ENCODE assay signal across 8 cellular contexts in the genomic region with DNA sequence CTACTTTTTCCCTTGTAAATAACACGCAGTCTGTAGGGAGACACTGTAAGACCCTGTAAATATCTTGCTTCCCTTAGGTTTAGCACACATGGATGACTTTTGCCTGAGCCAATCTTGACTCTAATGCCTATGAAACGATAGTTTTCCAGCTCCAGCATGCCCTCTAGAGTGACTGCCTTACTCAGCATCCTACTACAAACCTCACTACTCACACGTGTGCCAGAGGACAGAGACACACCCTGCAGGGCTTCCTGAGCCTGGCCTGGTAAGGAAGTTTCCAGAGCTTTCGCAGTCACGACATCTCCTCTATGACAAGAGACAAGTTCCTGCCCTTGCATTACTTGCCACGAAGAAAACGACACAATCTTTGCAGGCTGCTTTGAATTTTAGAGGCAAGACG.
DNase-seq lines count a peak whose midpoint lies in the region; ATAC-seq and TF ChIP-seq lines count a peak whose summit lies in the region.

No MANE protein-coding gene starts in this region.

- H3K4me1 ChIP-seq in DOHH2 (ENCODE audit: control insufficient read depth, low read length), result no peaks in the 10 kb centered on the region
- no peaks in the 10 kb centered on the region for H3K4me1 ChIP-seq in sigmoid colon
- no peaks in the 10 kb centered on the region for H3K4me1 ChIP-seq in ovary (ENCODE audit: insufficient read depth)

- H3K36me3 ChIP-seq in DOHH2 (ENCODE audit: control insufficient read depth, low read length), result no peaks in the 10 kb centered on the region
- H3K36me3 ChIP-seq in sigmoid colon, result no peaks in the 10 kb centered on the region
- no peaks in the 10 kb centered on the region for H3K36me3 ChIP-seq in ovary

- H3F3A ChIP-seq in DOHH2 (ENCODE audit: control insufficient read depth, insufficient read depth), result no peaks in the 10 kb centered on the region

- H3K27ac ChIP-seq in DOHH2 (ENCODE audit: low read depth, low read length), result no peak overlapping the region
- H3K27ac ChIP-seq in sigmoid colon, result no peak overlapping the region
- H3K27ac ChIP-seq in ovary, result no peak overlapping the region

- H3K27me3 ChIP-seq in DOHH2 (ENCODE audit: control insufficient read depth, low read length) (no peaks in the 10 kb centered on the region), sigmoid colon (no peaks in the 10 kb centered on the region), ovary (no peaks in the 10 kb centered on the region)

- no peaks in the 10 kb centered on the region for H3K79me2 ChIP-seq in DOHH2 (ENCODE audit: control insufficient read depth, low read length)

- peak; percentile 37 for TF ChIP-seq CTCF in DOHH2 (IDR thresholded peaks at IDR 0.05; ENCODE audit: low read depth, low read length, poor library complexity, severe bottlenecking)
- TF ChIP-seq CTCF in epithelial cell of proximal tubule (conservative IDR thresholded peaks at IDR 0.05; ENCODE audit: low read depth, low read length), result peak; percentile 46
- TF ChIP-seq CTCF in sigmoid colon (IDR thresholded peaks at IDR 0.05), result no peak
- no peak for TF ChIP-seq CTCF in ovary (IDR thresholded peaks at IDR 0.05)

- TF ChIP-seq EP300 in sigmoid colon (IDR thresholded peaks at IDR 0.05) (no peak), ovary (IDR thresholded peaks at IDR 0.05) (no peak)

- H3K9me3 ChIP-seq in DOHH2 (ENCODE audit: control insufficient read depth, insufficient read depth, low read length) (no peaks in the 10 kb centered on the region), sigmoid colon (no peaks in the 10 kb centered on the region), ovary (no peaks in the 10 kb centered on the region)

- peak; percentile 75 for DNase-seq in H4 (ENCODE audit: low spot score)
- DNase-seq in NCI-H774 (lab: John Stamatoyannopoulos, UW), result peak; percentile 51
- DNase-seq in epithelial cell of proximal tubule (ENCODE audit: low read depth), result no peak
- peak; percentile 31 for DNase-seq in stromal cell of bone marrow (ENCODE audit: low read depth)
- DNase-seq in sigmoid colon, result no peak
- DNase-seq in ovary, result no peak

- H3K4me2 ChIP-seq in DOHH2 (ENCODE audit: low read length), result no peak overlapping the region

- intact Hi-C loops in sigmoid colon (cut with DNase I) (no loop called here), ovary (cut with DNase I) (no loop called here)

- no peak for ATAC-seq in GM21737 (IDR thresholded peaks at IDR 0.05; ENCODE audit: unreplicated experiment)

- 49 to 55% methylated on average over 8 of the region's 8 CpGs for WGBS in sigmoid colon, 2 donors
- 59 to 66% (median 64%) methylated on average over 8 of the region's 8 CpGs for WGBS in ovary, 3 donors

- no peaks in the 10 kb centered on the region for H3K9me2 ChIP-seq in DOHH2 (replicated peaks; ENCODE audit: control insufficient read depth, low read length)

- TF ChIP-seq POLR2A in sigmoid colon (IDR thresholded peaks at IDR 0.05) (no peak), ovary (IDR thresholded peaks at IDR 0.05) (no peak)

- no peaks in the 10 kb centered on the region for H4K20me1 ChIP-seq in DOHH2 (ENCODE audit: control insufficient read depth, insufficient read depth, low read depth, low read length)

- H3K4me3 ChIP-seq in DOHH2 (ENCODE audit: low read length), result no peak overlapping the region
- no peak overlapping the region for H3K4me3 ChIP-seq in epithelial cell of proximal tubule (ENCODE audit: low read depth, low read length)
- no peak overlapping the region for H3K4me3 ChIP-seq in sigmoid colon
- no peak overlapping the region for H3K4me3 ChIP-seq in ovary

Comparison
In these comparisons a context has a peak if more than half of its experiments do, and no peak if none do; other contexts are left out.
1. CTCF ChIP-seq: peak in DOHH2 (single experiment) and epithelial cell of proximal tubule (single experiment); none in sigmoid colon (0 of 4) and ovary (0 of 3).
2. DNase-seq: peak in H4 (single experiment), NCI-H774 (single experiment) and stromal cell of bone marrow (single experiment); none in epithelial cell of proximal tubule (single experiment), sigmoid colon (single experiment) and ovary (0 of 5).